In the genomic region with DNA sequence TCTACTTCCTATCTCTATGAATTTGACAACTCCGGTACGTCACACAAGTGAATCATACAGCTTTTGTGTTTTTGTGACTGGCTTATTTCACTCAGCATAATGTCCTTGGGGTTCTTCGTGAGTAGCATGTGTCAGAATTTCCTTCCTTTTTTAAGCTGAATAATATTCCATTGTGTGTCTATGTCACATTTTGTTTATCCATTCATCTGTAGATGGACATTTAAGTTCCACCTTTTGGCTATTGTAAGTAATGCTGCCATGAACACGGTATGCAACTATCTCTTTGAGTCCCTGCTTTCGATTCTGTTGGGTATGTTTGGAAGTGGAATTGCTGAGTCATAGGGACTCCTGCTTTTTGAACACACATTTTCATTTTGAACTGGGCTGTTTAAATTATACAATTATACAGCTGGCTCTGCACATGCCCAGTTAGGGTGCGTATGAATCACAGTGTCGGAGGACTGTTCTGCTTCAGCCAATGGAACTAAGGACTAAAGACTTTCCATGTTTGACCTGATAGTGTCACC, we compare ENCODE assay signal across 1 cellular context.
TF ChIP-seq lines count a peak whose summit lies in the region.

No MANE protein-coding gene starts in this region.

TF ChIP-seq in K562, 482 proteins besides CTCF, POLR2A, EP300 and RAD21 (continued from another document):
- TF ChIP-seq ARID4B (CRISPR knock-in tag; IDR thresholded peaks at IDR 0.05) (no peak), ZNF316 (IDR thresholded peaks at IDR 0.05) (peak; percentile 88), ETV5 (CRISPR knock-in tag; IDR thresholded peaks at IDR 0.05; ENCODE audit: low read depth) (no peak), MCM5 (IDR thresholded peaks at IDR 0.05; ENCODE audit: low read depth) (no peak), CEBPG (CRISPR knock-in tag; IDR thresholded peaks at IDR 0.05) (no peak), CEBPG (tag; conservative IDR thresholded peaks at IDR 0.05 in 1 of 2, IDR thresholded peaks at IDR 0.05 in 1 of 2) (peak in 1 of 2 experiments; percentile 52; a peak in 2 of 4 replicates), NR4A1 (CRISPR knock-in tag; IDR thresholded peaks at IDR 0.05) (no peak), NR4A1 (tag; IDR thresholded peaks at IDR 0.05) (no peak), MAFG (tag; conservative IDR thresholded peaks at IDR 0.05) (peak; percentile 97), SIX5 (IDR thresholded peaks at IDR 0.05; ENCODE audit: borderline replicate concordance in 1 of 2, insufficient read depth in 1 of 2, low read depth in 1 of 2, low read length in 2 of 2) (no peak), ZNF445 (CRISPR knock-in tag; IDR thresholded peaks at IDR 0.05; ENCODE audit: low read depth) (no peak), ZFP36 (IDR thresholded peaks at IDR 0.05; ENCODE audit: low read depth, low read length, partially characterized antibody) (no peak), ZNF263 (CRISPR knock-in tag; IDR thresholded peaks at IDR 0.05; ENCODE audit: borderline replicate concordance) (no peak), MAFF (IDR thresholded peaks at IDR 0.05; ENCODE audit: low read length) (peak; percentile 85), ZBTB2 (IDR thresholded peaks at IDR 0.05) (no peak), KHSRP (IDR thresholded peaks at IDR 0.05) (no peak), MAZ (CRISPR knock-in tag; conservative IDR thresholded peaks at IDR 0.05 in 1 of 2, IDR thresholded peaks at IDR 0.05 in 1 of 2) (no peak), DPF2 (IDR thresholded peaks at IDR 0.05) (0 out of 2 replicates have a peak, but pooled peaks have one; percentile 15), ZNF274 (IDR thresholded peaks at IDR 0.05; ENCODE audit: borderline replicate concordance, low read depth, low read length) (no peak), CBX5 (IDR thresholded peaks at IDR 0.05; ENCODE audit: borderline replicate concordance, low read depth) (no peak), NRF1 (conservative IDR thresholded peaks at IDR 0.05 in 1 of 2, IDR thresholded peaks at IDR 0.05 in 1 of 2) (peak; percentile 74 to 79), CEBPB (tag; IDR thresholded peaks at IDR 0.05) (peak; percentile 58), BACH1 (tag; IDR thresholded peaks at IDR 0.05) (peak; percentile 93), ILF3 (IDR thresholded peaks at IDR 0.05; ENCODE audit: borderline replicate concordance) (no peak), NFIX (CRISPR knock-in tag; IDR thresholded peaks at IDR 0.05; ENCODE audit: low read depth) (no peak), C11orf30 (IDR thresholded peaks at IDR 0.05; ENCODE audit: low read depth) (peak; percentile 83), FOXA3 (CRISPR knock-in tag; conservative IDR thresholded peaks at IDR 0.05 in 1 of 2, IDR thresholded peaks at IDR 0.05 in 1 of 2) (no peak), ZNF311 (CRISPR knock-in tag; IDR thresholded peaks at IDR 0.05) (no peak), MECOM (CRISPR knock-in tag; IDR thresholded peaks at IDR 0.05) (no peak), ZFPM2 (CRISPR knock-in tag; IDR thresholded peaks at IDR 0.05) (no peak), NFE2L1 (tag; IDR thresholded peaks at IDR 0.05; ENCODE audit: borderline replicate concordance, low read depth) (peak; percentile 92), ZNF785 (CRISPR knock-in tag; IDR thresholded peaks at IDR 0.05) (no peak), ZNF239 (CRISPR knock-in tag; IDR thresholded peaks at IDR 0.05) (no peak), PHTF2 (CRISPR knock-in tag; IDR thresholded peaks at IDR 0.05) (no peak), SAFB2 (IDR thresholded peaks at IDR 0.05; ENCODE audit: borderline replicate concordance, low read depth, low read length, severe bottlenecking) (no peak), ZNF224 (CRISPR knock-in tag; IDR thresholded peaks at IDR 0.05) (no peak), ZBTB1 (CRISPR knock-in tag; IDR thresholded peaks at IDR 0.05; ENCODE audit: borderline replicate concordance, low read depth) (no peak), SMARCA4 (IDR thresholded peaks at IDR 0.05) (0 out of 2 replicates have a peak, but pooled peaks have one; percentile 27), FOS (IDR thresholded peaks at IDR 0.05; ENCODE audit: extremely low read depth, insufficient read length) (no peak), HIVEP1 (CRISPR knock-in tag; IDR thresholded peaks at IDR 0.05) (no peak), SIN3B (IDR thresholded peaks at IDR 0.05; ENCODE audit: low read depth) (no peak), ZNF134 (CRISPR knock-in tag; conservative IDR thresholded peaks at IDR 0.05) (no peak), ZNF431 (CRISPR knock-in tag; IDR thresholded peaks at IDR 0.05) (no peak), FOSL1 (tag; conservative IDR thresholded peaks at IDR 0.05) (peak; percentile 32; the same call in 1 of the 2 replicates), KAT2B (IDR thresholded peaks at IDR 0.05; ENCODE audit: low read depth, low read length) (no peak), NFE2 (IDR thresholded peaks at IDR 0.05; ENCODE audit: low read depth) (peak; percentile 86), BMI1 (IDR thresholded peaks at IDR 0.05; ENCODE audit: low read length) (no peak), ZNF3 (CRISPR knock-in tag; IDR thresholded peaks at IDR 0.05) (no peak), GABPA (tag; conservative IDR thresholded peaks at IDR 0.05; ENCODE audit: low read depth) (no peak), HDGF (IDR thresholded peaks at IDR 0.05) (no peak)
- TF ChIP-seq, protein P1, sequence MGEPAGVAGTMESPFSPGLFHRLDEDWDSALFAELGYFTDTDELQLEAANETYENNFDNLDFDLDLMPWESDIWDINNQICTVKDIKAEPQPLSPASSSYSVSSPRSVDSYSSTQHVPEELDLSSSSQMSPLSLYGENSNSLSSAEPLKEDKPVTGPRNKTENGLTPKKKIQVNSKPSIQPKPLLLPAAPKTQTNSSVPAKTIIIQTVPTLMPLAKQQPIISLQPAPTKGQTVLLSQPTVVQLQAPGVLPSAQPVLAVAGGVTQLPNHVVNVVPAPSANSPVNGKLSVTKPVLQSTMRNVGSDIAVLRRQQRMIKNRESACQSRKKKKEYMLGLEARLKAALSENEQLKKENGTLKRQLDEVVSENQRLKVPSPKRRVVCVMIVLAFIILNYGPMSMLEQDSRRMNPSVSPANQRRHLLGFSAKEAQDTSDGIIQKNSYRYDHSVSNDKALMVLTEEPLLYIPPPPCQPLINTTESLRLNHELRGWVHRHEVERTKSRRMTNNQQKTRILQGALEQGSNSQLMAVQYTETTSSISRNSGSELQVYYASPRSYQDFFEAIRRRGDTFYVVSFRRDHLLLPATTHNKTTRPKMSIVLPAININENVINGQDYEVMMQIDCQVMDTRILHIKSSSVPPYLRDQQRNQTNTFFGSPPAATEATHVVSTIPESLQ (CRISPR knock-in tag; IDR thresholded peaks at IDR 0.05): no peak
- TF ChIP-seq, protein P2, sequence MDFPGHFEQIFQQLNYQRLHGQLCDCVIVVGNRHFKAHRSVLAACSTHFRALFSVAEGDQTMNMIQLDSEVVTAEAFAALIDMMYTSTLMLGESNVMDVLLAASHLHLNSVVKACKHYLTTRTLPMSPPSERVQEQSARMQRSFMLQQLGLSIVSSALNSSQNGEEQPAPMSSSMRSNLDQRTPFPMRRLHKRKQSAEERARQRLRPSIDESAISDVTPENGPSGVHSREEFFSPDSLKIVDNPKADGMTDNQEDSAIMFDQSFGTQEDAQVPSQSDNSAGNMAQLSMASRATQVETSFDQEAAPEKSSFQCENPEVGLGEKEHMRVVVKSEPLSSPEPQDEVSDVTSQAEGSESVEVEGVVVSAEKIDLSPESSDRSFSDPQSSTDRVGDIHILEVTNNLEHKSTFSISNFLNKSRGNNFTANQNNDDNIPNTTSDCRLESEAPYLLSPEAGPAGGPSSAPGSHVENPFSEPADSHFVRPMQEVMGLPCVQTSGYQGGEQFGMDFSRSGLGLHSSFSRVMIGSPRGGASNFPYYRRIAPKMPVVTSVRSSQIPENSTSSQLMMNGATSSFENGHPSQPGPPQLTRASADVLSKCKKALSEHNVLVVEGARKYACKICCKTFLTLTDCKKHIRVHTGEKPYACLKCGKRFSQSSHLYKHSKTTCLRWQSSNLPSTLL (IDR thresholded peaks at IDR 0.05): no peak
- TF ChIP-seq, protein P3, sequence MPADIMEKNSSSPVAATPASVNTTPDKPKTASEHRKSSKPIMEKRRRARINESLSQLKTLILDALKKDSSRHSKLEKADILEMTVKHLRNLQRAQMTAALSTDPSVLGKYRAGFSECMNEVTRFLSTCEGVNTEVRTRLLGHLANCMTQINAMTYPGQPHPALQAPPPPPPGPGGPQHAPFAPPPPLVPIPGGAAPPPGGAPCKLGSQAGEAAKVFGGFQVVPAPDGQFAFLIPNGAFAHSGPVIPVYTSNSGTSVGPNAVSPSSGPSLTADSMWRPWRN (IDR thresholded peaks at IDR 0.05; ENCODE audit: low read depth): no peak
